ENCODE assay signal across 1 cellular context in the genomic region with DNA sequence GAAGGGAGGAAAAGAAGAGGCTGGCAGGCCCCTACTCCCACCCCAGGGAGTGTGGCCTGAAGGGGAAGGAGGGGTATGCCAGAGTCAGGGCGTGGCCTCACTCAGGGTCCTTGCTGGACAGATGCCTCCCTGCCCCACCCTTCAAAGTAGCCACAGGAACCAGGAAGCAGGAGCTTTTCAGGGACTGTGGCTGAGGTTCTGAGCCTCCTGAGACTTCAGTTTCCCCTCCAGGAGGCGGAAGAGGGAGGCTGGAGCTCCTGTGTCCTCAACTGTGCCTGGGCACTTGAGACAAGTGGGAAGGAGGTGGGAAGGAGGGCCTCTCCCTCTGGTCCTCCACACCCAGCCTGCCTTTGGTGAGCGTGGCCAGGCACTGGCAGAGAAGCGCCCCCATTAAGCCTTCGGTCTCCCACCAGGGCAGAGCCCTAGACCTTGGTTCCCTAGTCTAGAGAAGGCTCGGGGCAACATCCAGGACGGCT.
TF ChIP-seq lines count a peak whose summit lies in the region.

No MANE protein-coding gene starts in this region.

TF ChIP-seq in GM23338, 12 proteins besides CTCF, POLR2A, EP300 and RAD21 (continued from another document):
- no peak for TF ChIP-seq ZNF331 (CRISPR knock-in tag; IDR thresholded peaks at IDR 0.05; ENCODE audit: low read depth)
- TF ChIP-seq ZNF114 (CRISPR knock-in tag; IDR thresholded peaks at IDR 0.05): no peak
